9 cellular contexts compared by ENCODE assay signal in the genomic region with DNA sequence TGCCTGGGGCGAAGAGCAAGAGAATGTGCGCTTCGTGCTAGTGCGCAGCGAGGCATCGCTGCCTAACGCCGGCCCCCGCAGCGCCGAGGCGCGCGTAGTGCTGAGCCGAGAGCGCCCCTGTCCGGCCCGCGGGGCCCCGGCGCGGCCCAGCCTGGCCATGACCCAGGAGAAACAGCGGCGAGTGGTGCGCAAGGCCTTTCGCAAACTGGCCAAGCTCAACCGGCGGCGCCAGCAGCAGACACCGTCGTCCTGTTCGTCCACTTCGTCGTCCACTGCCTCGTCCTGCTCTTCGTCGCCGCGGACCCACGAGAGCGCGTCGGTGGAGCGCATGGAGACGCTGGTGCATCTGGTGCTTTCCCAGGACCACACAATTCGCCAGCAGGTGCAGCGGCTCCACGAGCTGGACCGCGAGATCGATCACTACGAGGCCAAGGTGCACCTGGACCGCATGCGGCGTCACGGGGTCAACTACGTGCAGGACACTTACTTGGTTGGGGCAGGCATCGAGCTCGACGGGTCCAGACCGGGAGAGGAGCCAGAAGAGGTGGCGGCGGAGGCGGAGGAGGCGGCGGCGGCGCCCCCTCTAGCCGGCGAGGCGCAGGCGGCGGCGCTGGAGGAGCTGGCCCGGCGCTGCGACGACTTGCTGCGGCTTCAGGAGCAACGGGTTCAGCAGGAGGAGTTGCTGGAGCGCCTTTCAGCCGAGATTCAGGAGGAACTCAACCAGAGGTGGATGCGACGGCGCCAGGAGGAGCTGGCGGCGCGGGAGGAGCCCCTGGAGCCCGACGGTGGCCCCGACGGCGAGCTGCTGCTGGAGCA. TPM values are rescaled to one million over a fixed set of nuclear protein-coding genes. Genes with fewer than 3 reads are reported as not detected.
A peak's percentile ranks its signal among the peaks of the same experiment; 100 is the strongest.
DNase-seq lines count a peak whose midpoint lies in the region; ATAC-seq and TF ChIP-seq lines count a peak whose summit lies in the region.
"Had no signal": no experiment of that assay in that cellular context is flagged by ENCODE, and none has a peak within 500 bp of the region (broad histone marks: within the 10 kb centered on the region; RNA-seq: fewer than 3 reads in every experiment).

No MANE protein-coding gene starts in this region.

- TF ChIP-seq POLR2A in body of pancreas (IDR thresholded peaks at IDR 0.05) = no peak

- H3K4me1 ChIP-seq in body of pancreas = peaks cover 73% of the 10 kb centered on the region

- peaks cover 85% of the 10 kb centered on the region for H3K27me3 Mint-ChIP-seq in activated T-cell treated with anti-CD3 and anti-CD28 coated beads, Interleukin-2, amount 50 U/mL, for 24 hours
- H3K27me3 Mint-ChIP-seq in type B pancreatic cell = peaks cover 88% of the 10 kb centered on the region

- H3K9me3 ChIP-seq in body of pancreas = peaks cover 0 to 11% (median 0%) of the 10 kb centered on the region in 3 donors

- no peaks in the 10 kb centered on the region for H3K36me3 ChIP-seq in body of pancreas (replicated peaks in 1 of 2; ENCODE audit: insufficient read depth in 1 of 2, low read depth in 2 of 2)

- no peak overlapping the region for H3K27ac ChIP-seq in body of pancreas
- H3K27ac ChIP-seq: C4-2B had no signal

- intact Hi-C loops in body of pancreas (cut with DNase I) = loop anchor here (10.0 kb wide), 1 partner anchor 45 kb away; no protein-coding TSS in a partner anchor

- H3K4me3 Mint-ChIP-seq in activated T-cell treated with anti-CD3 and anti-CD28 coated beads, Interleukin-2, amount 50 U/mL, for 24 hours = no peak overlapping the region
- peak overlapping the region; percentile 92 for H3K4me3 Mint-ChIP-seq in type B pancreatic cell

- H3K4me1 Mint-ChIP-seq in activated T-cell treated with anti-CD3 and anti-CD28 coated beads, Interleukin-2, amount 50 U/mL, for 24 hours (ENCODE audit: low read depth) = peaks cover 9% of the 10 kb centered on the region
- peaks cover 34% of the 10 kb centered on the region for H3K4me1 Mint-ChIP-seq in type B pancreatic cell (ENCODE audit: unreplicated experiment)

- H3K27me3 ChIP-seq in body of pancreas = peaks cover 0 to 5% of the 10 kb centered on the region in 2 donors

- H3K4me3 ChIP-seq in body of pancreas = no peak overlapping the region

- H3K27ac Mint-ChIP-seq in activated T-cell treated with anti-CD3 and anti-CD28 coated beads, Interleukin-2, amount 50 U/mL, for 24 hours = no peak overlapping the region
- no peak overlapping the region for H3K27ac Mint-ChIP-seq in type B pancreatic cell

- TF ChIP-seq CTCF in body of pancreas (IDR thresholded peaks at IDR 0.05) = no peak
- TF ChIP-seq CTCF in type B pancreatic cell (conservative IDR thresholded peaks at IDR 0.05) = peak; percentile 9

- no peaks in the 10 kb centered on the region for H3K9me3 Mint-ChIP-seq in activated T-cell treated with anti-CD3 and anti-CD28 coated beads, Interleukin-2, amount 50 U/mL, for 24 hours
- no peaks in the 10 kb centered on the region for H3K9me3 Mint-ChIP-seq in type B pancreatic cell

- DNase-seq in activated T-cell treated with anti-CD3 and anti-CD28 coated beads, Interleukin-2, amount 50 U/mL, for 24 hours = peak; percentile 28
- DNase-seq in activated T-cell treated with anti-CD3 and anti-CD28 coated beads for 4 hours (no peak), body of pancreas (peak; percentile 17 to 49 (median 39)), kidney tubule cell (ENCODE audit: low spot score) (peak; percentile 62), type B pancreatic cell (ENCODE audit: extremely low spot score, unreplicated experiment) (peak; percentile 72), NCI-H226 (no peak), superior temporal gyrus (ENCODE audit: extremely low spot score) (no peak)

- no peaks in the 10 kb centered on the region for H3K36me3 Mint-ChIP-seq in activated T-cell treated with anti-CD3 and anti-CD28 coated beads, Interleukin-2, amount 50 U/mL, for 24 hours (ENCODE audit: low read depth)
- H3K36me3 Mint-ChIP-seq in type B pancreatic cell = peaks cover 10% of the 10 kb centered on the region

- ATAC-seq in body of pancreas (peak; percentile 19), HG03442 (IDR thresholded peaks at IDR 0.05; ENCODE audit: unreplicated experiment) (no peak)

- 6 to 14% methylated on average over 43 to 93 of the region's 93 CpGs for WGBS in body of pancreas, 2 donors

RNA-seq across cellular contexts. Expression of a gene that starts 1.0 kb away (rescaled TPM):
- not detected for total RNA-seq in body of pancreas
- total RNA-seq in type B pancreatic cell (ENCODE audit: low replicate concordance) = 8.6 and 13.8 TPM in 2 replicates

Comparison
In these comparisons a context has a peak if more than half of its experiments do, and no peak if none do; other contexts are left out.
1. DNase-seq: peak in activated T-cell treated with anti-CD3 and anti-CD28 coated beads, Interleukin-2, amount 50 U/mL, for 24 hours (single experiment), body of pancreas (4 of 4), kidney tubule cell (single experiment) and type B pancreatic cell (single experiment); none in activated T-cell treated with anti-CD3 and anti-CD28 coated beads for 4 hours (single experiment), NCI-H226 (single experiment) and superior temporal gyrus (single experiment).